1 cellular context compared by ENCODE assay signal in genomic region chr19:5826531-5827341, GRCh38.
TF ChIP-seq lines count a peak whose summit lies in the region.

No MANE protein-coding gene starts in this region.

TF ChIP-seq in GM23338, 12 proteins besides CTCF, POLR2A, EP300 and RAD21 (continued from another document):
- TF ChIP-seq ZNF462 (CRISPR knock-in tag; IDR thresholded peaks at IDR 0.05) (no peak), ETS1 (IDR thresholded peaks at IDR 0.05) (no peak), STAT1 (IDR thresholded peaks at IDR 0.05; ENCODE audit: unreplicated experiment) (no peak), POLR2AphosphoS5 (IDR thresholded peaks at IDR 0.05; ENCODE audit: low read depth) (no peak)
